8 cellular contexts compared by ENCODE assay signal in the genomic region with DNA sequence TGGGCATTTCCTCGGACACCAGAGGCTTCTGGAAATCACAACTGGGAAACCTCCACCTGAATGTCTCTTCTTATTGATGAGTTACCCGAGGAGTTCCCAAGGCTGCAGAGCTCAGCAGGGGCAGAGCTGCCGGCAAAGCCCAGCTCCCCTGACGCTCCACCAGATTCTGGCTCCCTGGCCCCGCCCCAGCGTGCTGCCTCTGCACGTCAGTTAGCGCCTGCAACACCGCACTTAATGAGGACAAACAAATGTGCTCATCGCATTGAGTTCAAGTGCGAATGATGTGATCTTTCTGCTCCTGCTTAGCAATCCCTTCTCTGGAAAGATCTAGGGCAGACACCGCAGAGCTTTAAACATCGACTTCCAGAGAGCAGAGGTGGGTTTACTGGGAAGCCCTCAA. TPM values are rescaled to one million over a fixed set of nuclear protein-coding genes. Genes with fewer than 3 reads are reported as not detected.
DNase-seq lines count a peak whose midpoint lies in the region; ATAC-seq and TF ChIP-seq lines count a peak whose summit lies in the region.

No MANE protein-coding gene starts in this region.

- H2AFZ ChIP-seq in GM23248: peak overlapping the region; percentile 40; the same call in 1 of the 2 replicates

- H3K27me3 ChIP-seq in GM23248 (replicated peaks; ENCODE audit: insufficient read depth) (no peaks in the 10 kb centered on the region), stomach (no peaks in the 10 kb centered on the region)

- H3F3A ChIP-seq in GM23248 (ENCODE audit: insufficient read depth): peaks cover 19% of the 10 kb centered on the region

- no peak overlapping the region for H3K27ac Mint-ChIP-seq in dendritic cell treated with granulocyte-macrophage colony-stimulating factor and Interleukin-4, amounts not matched to agents 40 ng/mL and 50 ng/mL, for 4 days
- no peak overlapping the region for H3K27ac Mint-ChIP-seq in memory B cell

- intact Hi-C loops in dendritic cell treated with granulocyte-macrophage colony-stimulating factor and Interleukin-4, amounts not matched to agents 40 ng/mL and 50 ng/mL, for 4 days (cut with micrococcal nuclease): no loop called here
- intact Hi-C loops in stomach (cut with DNase I; ENCODE audit: low total_unique reads): no loop called here

- no peak overlapping the region for H3K9ac ChIP-seq in GM23248

- H3K27ac ChIP-seq in GM23248 (no peak overlapping the region), stomach (peak overlapping the region in 1 of 5 donors; percentile 49)

- 5 to 9% methylated on average over 13 of the region's 13 CpGs for WGBS in GM23248 (ENCODE audit: low coverage in 1 of 2, low lambda C conversion rate in 2 of 2, missing lambda C conversion rate in 2 of 2), 2 experiments
- WGBS in stomach, 5 donors: 15 to 20% (median 19%) methylated on average over 13 of the region's 13 CpGs

- H3K4me3 ChIP-seq in GM23248: peak overlapping the region; percentile 25
- peak overlapping the region in 3 of 4 donors; percentile 11 to 17 (median 15) for H3K4me3 ChIP-seq in stomach

- in situ Hi-C loops in GM23248 (cut with MboI): no loop called here

- no peak for TF ChIP-seq POLR2A in stomach (IDR thresholded peaks at IDR 0.05)

- H3K4me2 ChIP-seq in GM23248 (ENCODE audit: unreplicated experiment): peak overlapping the region; percentile 51

- no peaks in the 10 kb centered on the region for H3K9me2 ChIP-seq in GM23248 (ENCODE audit: insufficient read depth)

- no peaks in the 10 kb centered on the region for H3K9me3 Mint-ChIP-seq in dendritic cell treated with granulocyte-macrophage colony-stimulating factor and Interleukin-4, amounts not matched to agents 40 ng/mL and 50 ng/mL, for 4 days
- no peaks in the 10 kb centered on the region for H3K9me3 Mint-ChIP-seq in memory B cell

- peak; percentile 71 for DNase-seq in GM23248
- peak; percentile 25 to 61 for DNase-seq in SHP77 (lab: John Stamatoyannopoulos, UW)
- DNase-seq in memory B cell (ENCODE audit: low spot score in 2 of 2): no peak
- peak; percentile 61 for DNase-seq in stomach
- no peak for DNase-seq in SW480 (ENCODE audit: low spot score)
- DNase-seq in GM20000 (ENCODE audit: low spot score): no peak
- no peak for DNase-seq in activated gamma-delta T cell (lab: John Stamatoyannopoulos, UW)

- TF ChIP-seq EP300 in stomach (IDR thresholded peaks at IDR 0.05): no peak

- H3K27me3 Mint-ChIP-seq in dendritic cell treated with granulocyte-macrophage colony-stimulating factor and Interleukin-4, amounts not matched to agents 40 ng/mL and 50 ng/mL, for 4 days: peaks cover 11% of the 10 kb centered on the region
- peaks cover 2% of the 10 kb centered on the region for H3K27me3 Mint-ChIP-seq in memory B cell

- H3K9me3 ChIP-seq in GM23248 (ENCODE audit: low read depth) (no peaks in the 10 kb centered on the region), stomach (peaks cover 0 to 4% (median 0%) of the 10 kb centered on the region in 4 donors)

- TF ChIP-seq CTCF in stomach (IDR thresholded peaks at IDR 0.05) (no peak), GM20000 (IDR thresholded peaks at IDR 0.05; ENCODE audit: extremely low read depth, missing control alignments) (no peak)

- peaks cover 25% of the 10 kb centered on the region for H3K4me1 Mint-ChIP-seq in dendritic cell treated with granulocyte-macrophage colony-stimulating factor and Interleukin-4, amounts not matched to agents 40 ng/mL and 50 ng/mL, for 4 days (ENCODE audit: low read depth)
- peaks cover 12% of the 10 kb centered on the region for H3K4me1 Mint-ChIP-seq in memory B cell

- H3K36me3 Mint-ChIP-seq in dendritic cell treated with granulocyte-macrophage colony-stimulating factor and Interleukin-4, amounts not matched to agents 40 ng/mL and 50 ng/mL, for 4 days (ENCODE audit: low read depth): no peaks in the 10 kb centered on the region
- H3K36me3 Mint-ChIP-seq in memory B cell: peaks cover 5% of the 10 kb centered on the region

- H3K4me1 ChIP-seq in GM23248 (ENCODE audit: insufficient read depth) (peaks cover 21% of the 10 kb centered on the region), stomach (peaks cover 4 to 28% (median 16%) of the 10 kb centered on the region in 4 donors)

- H3K4me3 Mint-ChIP-seq in dendritic cell treated with granulocyte-macrophage colony-stimulating factor and Interleukin-4, amounts not matched to agents 40 ng/mL and 50 ng/mL, for 4 days: peak overlapping the region; percentile 23
- peak overlapping the region; percentile 34 for H3K4me3 Mint-ChIP-seq in memory B cell

- H3K79me2 ChIP-seq in GM23248 (ENCODE audit: insufficient read depth): no peaks in the 10 kb centered on the region

- ATAC-seq in memory B cell (ENCODE audit: low read depth): peak; percentile 61

- H3K36me3 ChIP-seq in GM23248 (ENCODE audit: low read depth) (no peaks in the 10 kb centered on the region), stomach (no peaks in the 10 kb centered on the region)

- H4K20me1 ChIP-seq in GM23248 (ENCODE audit: insufficient read depth): no peaks in the 10 kb centered on the region

RNA-seq across cellular contexts. Expression of a gene that starts 55.5 kb away (rescaled TPM):
- total RNA-seq in GM23248 (2014; rRNA removed; shearing (Covaris generic)): 29.0 and 30.7 TPM in 2 replicates
- 6.5 and 8.8 TPM in 2 replicates for polyA plus RNA-seq in GM23248 (2016; fragmentation: Nextera tagmentation; extraction: Ambion mirVana)
- 100 to 1,000 TPM in 2 of 5 donors, 10 to 100 TPM in 3; 15.1 to 119 (median 64.8) TPM for total RNA-seq in stomach
- polyA plus RNA-seq in stomach: 10 to 100 TPM in 1 of 3 donors, 1 to 10 TPM in 2; 8.7 to 27.5 (median 9.0) TPM

Comparison
In these comparisons a context has a peak if more than half of its experiments do, and no peak if none do; other contexts are left out.
1. DNase-seq: peak in GM23248 (single experiment), SHP77 (2 of 2) and stomach (single experiment); none in memory B cell (0 of 2), SW480 (single experiment), GM20000 (single experiment) and activated gamma-delta T cell (single experiment).